ENCODE assay signal across 11 cellular contexts in the genomic region with DNA sequence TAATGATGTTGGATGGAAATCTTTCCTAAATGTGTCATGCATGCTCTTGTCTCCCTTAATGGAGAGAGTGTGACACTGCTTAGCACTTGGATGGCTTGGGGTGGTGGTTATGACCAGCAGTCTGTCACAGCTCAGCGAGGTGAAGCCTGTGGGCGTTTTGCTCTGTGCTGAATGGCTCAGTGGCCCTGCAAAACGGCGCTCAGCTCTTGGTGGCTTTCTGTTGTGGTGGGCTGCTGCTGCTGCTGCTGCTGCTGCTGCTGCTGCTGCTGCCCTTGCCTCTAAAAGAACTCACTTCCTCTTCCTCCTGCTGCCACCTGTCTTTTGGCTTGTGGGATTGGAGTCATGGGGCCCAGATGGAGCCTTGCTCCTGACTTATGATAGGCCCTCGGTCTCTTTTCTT. TPM values are rescaled to one million over a fixed set of nuclear protein-coding genes. Genes with fewer than 3 reads are reported as not detected.
DNase-seq lines count a peak whose midpoint lies in the region; ATAC-seq and TF ChIP-seq lines count a peak whose summit lies in the region.
"Not testable (repeated sequence)": the region's sequence is repeated elsewhere in the genome, so short reads cannot be mapped to it uniquely, and the experiment has no call there.
"Had no signal": no experiment of that assay in that cellular context is flagged by ENCODE, and none has a peak within 500 bp of the region (broad histone marks: within the 10 kb centered on the region; RNA-seq: fewer than 3 reads in every experiment).

No MANE protein-coding gene starts in this region.

- POLR2A ChIA-PET in CD8-positive, alpha-beta T cell (lab: Charles Lee); activated CD8-positive, alpha-beta T cell treated with anti-CD3 and anti-CD28 coated beads, Interleukin-2, amount 10 ng/mL, durations not matched to agents 7 days and 5 days (lab: Charles Lee): not testable (repeated sequence)

- intact Hi-C loops in CD8-positive, alpha-beta T cell (cut with DNase I, micrococcal nuclease); sciatic nerve (cut with DNase I): not testable (repeated sequence)

- DNase-seq in CD8-positive, alpha-beta T cell: peak in 3 of 7 experiments; percentile 25 to 67 (median 46)
- peak; percentile 73 for DNase-seq in activated CD8-positive, alpha-beta T cell treated with anti-CD3 and anti-CD28 coated beads, Interleukin-2, amount 10 ng/mL, durations not matched to agents 7 days and 5 days
- DNase-seq in central memory CD8-positive, alpha-beta T cell (ENCODE audit: low spot score in 2 of 2); sciatic nerve (ENCODE audit: low spot score): not testable (repeated sequence)

- peak overlapping the region; percentile 55 for H3K4me3 Mint-ChIP-seq in CD8-positive, alpha-beta T cell
- H3K4me3 Mint-ChIP-seq in activated CD8-positive, alpha-beta T cell treated with anti-CD3 and anti-CD28 coated beads, Interleukin-2, amount 10 ng/mL, durations not matched to agents 7 days and 5 days: peak overlapping the region; percentile 28
- H3K4me3 Mint-ChIP-seq in central memory CD8-positive, alpha-beta T cell: not testable (repeated sequence)

- H3K36me3 Mint-ChIP-seq in CD8-positive, alpha-beta T cell: peaks cover 17% of the 10 kb centered on the region
- peaks cover 14% of the 10 kb centered on the region for H3K36me3 Mint-ChIP-seq in activated CD8-positive, alpha-beta T cell treated with anti-CD3 and anti-CD28 coated beads, Interleukin-2, amount 10 ng/mL, durations not matched to agents 7 days and 5 days (ENCODE audit: low read depth)
- peaks cover 12% of the 10 kb centered on the region for H3K36me3 Mint-ChIP-seq in central memory CD8-positive, alpha-beta T cell (ENCODE audit: insufficient read depth)

- H3K4me1 ChIP-seq in CD8-positive, alpha-beta T cell (ENCODE audit: insufficient read depth, low read length): not testable (repeated sequence)

- H3K36me3 ChIP-seq in CD8-positive, alpha-beta T cell (ENCODE audit: insufficient read depth, low read length): not testable (repeated sequence)

- not testable (repeated sequence) for H3K4me1 Mint-ChIP-seq in CD8-positive, alpha-beta T cell (ENCODE audit: low read depth); activated CD8-positive, alpha-beta T cell treated with anti-CD3 and anti-CD28 coated beads, Interleukin-2, amount 10 ng/mL, durations not matched to agents 7 days and 5 days (ENCODE audit: low read depth); central memory CD8-positive, alpha-beta T cell

- not testable (repeated sequence) for H3K9me3 Mint-ChIP-seq in CD8-positive, alpha-beta T cell; activated CD8-positive, alpha-beta T cell treated with anti-CD3 and anti-CD28 coated beads, Interleukin-2, amount 10 ng/mL, durations not matched to agents 7 days and 5 days (ENCODE audit: insufficient read depth); central memory CD8-positive, alpha-beta T cell

- not testable (repeated sequence) for H3K4me3 ChIP-seq in CD8-positive, alpha-beta T cell (ENCODE audit: low read depth, low read length)

- CTCF ChIA-PET in CD8-positive, alpha-beta T cell (lab: Charles Lee); activated CD8-positive, alpha-beta T cell treated with anti-CD3 and anti-CD28 coated beads, Interleukin-2, amount 10 ng/mL, durations not matched to agents 7 days and 5 days (lab: Charles Lee): not testable (repeated sequence)

- not testable (repeated sequence) for H3K27me3 ChIP-seq in CD8-positive, alpha-beta T cell (ENCODE audit: insufficient read depth, low read length)

- TF ChIP-seq CTCF in CD8-positive, alpha-beta T cell (IDR thresholded peaks at IDR 0.05): not testable (repeated sequence)

- peak; percentile 95 for ATAC-seq in CD8-positive, alpha-beta T cell
- peak; percentile 99 for ATAC-seq in GM19043 (IDR thresholded peaks at IDR 0.05; ENCODE audit: low read depth, unreplicated experiment)
- ATAC-seq in GM21717 (IDR thresholded peaks at IDR 0.05; ENCODE audit: unreplicated experiment): peak; percentile 97
- peak; percentile 99 for ATAC-seq in HG03045 (IDR thresholded peaks at IDR 0.05; ENCODE audit: unreplicated experiment)
- peak; percentile 97 for ATAC-seq in HG03565 (IDR thresholded peaks at IDR 0.05; ENCODE audit: unreplicated experiment)
- ATAC-seq in activated CD8-positive, alpha-beta T cell treated with anti-CD3 and anti-CD28 coated beads, Interleukin-2, amount 10 ng/mL, durations not matched to agents 7 days and 5 days: peak; percentile 98
- peak; percentile 99 for ATAC-seq in central memory CD8-positive, alpha-beta T cell (replicated peaks; ENCODE audit: extremely low read depth, poor library complexity, severe bottlenecking)
- ATAC-seq in sciatic nerve: peak; percentile 58

- not testable (repeated sequence) for H3K27me3 Mint-ChIP-seq in CD8-positive, alpha-beta T cell (ENCODE audit: low read depth); activated CD8-positive, alpha-beta T cell treated with anti-CD3 and anti-CD28 coated beads, Interleukin-2, amount 10 ng/mL, durations not matched to agents 7 days and 5 days (ENCODE audit: low read depth); central memory CD8-positive, alpha-beta T cell

- H3K27ac Mint-ChIP-seq in CD8-positive, alpha-beta T cell: peak overlapping the region; percentile 88
- H3K27ac Mint-ChIP-seq in activated CD8-positive, alpha-beta T cell treated with anti-CD3 and anti-CD28 coated beads, Interleukin-2, amount 10 ng/mL, durations not matched to agents 7 days and 5 days: peak overlapping the region; percentile 90
- H3K27ac Mint-ChIP-seq in central memory CD8-positive, alpha-beta T cell (ENCODE audit: low read depth): not testable (repeated sequence)

- H3K27ac ChIP-seq in CD8-positive, alpha-beta T cell (ENCODE audit: low read depth, low read length): not testable (repeated sequence)

- not testable (repeated sequence) for H3K9me3 ChIP-seq in CD8-positive, alpha-beta T cell (ENCODE audit: low read length)

RNA-seq across cellular contexts. Expression of a gene that starts 23.7 kb away (rescaled TPM):
- 1 to 10 TPM; 1.7 to 2.4 TPM for total RNA-seq in CD8-positive, alpha-beta T cell
- under 1 TPM; 0.68 to 0.92 TPM for total RNA-seq in activated CD8-positive, alpha-beta T cell treated with anti-CD3 and anti-CD28 coated beads, Interleukin-2, amount 10 ng/mL, durations not matched to agents 7 days and 5 days
- 3.7 TPM for total RNA-seq in sciatic nerve
- total RNA-seq: HepG2 had no signal

RNA-seq across cellular contexts. Expression of a gene that starts 25.1 kb away (rescaled TPM):
- 10 to 100 TPM; 17.4 to 18.9 TPM for total RNA-seq in CD8-positive, alpha-beta T cell
- total RNA-seq in activated CD8-positive, alpha-beta T cell treated with anti-CD3 and anti-CD28 coated beads, Interleukin-2, amount 10 ng/mL, durations not matched to agents 7 days and 5 days: 10 to 100 TPM; 28.0 to 30.6 TPM
- total RNA-seq in sciatic nerve: 41.2 TPM

RNA-seq across cellular contexts. Expression of a gene that starts 56.5 kb away (rescaled TPM):
- under 1 TPM in 1 of 2 experiments, not detected in 1; 0.25 TPM for total RNA-seq in CD8-positive, alpha-beta T cell
- under 1 TPM; 0.16 to 0.18 TPM for total RNA-seq in activated CD8-positive, alpha-beta T cell treated with anti-CD3 and anti-CD28 coated beads, Interleukin-2, amount 10 ng/mL, durations not matched to agents 7 days and 5 days
- total RNA-seq in sciatic nerve: 1.9 TPM
- total RNA-seq: H1, Right ventricle myocardium inferior had no signal
